30 cellular contexts compared by ENCODE assay signal in genomic region chr21:43342301-43342881, GRCh38.
DNase-seq lines count a peak whose midpoint lies in the region; ATAC-seq, FAIRE-seq and TF ChIP-seq lines count a peak whose summit lies in the region.
"Had no signal": no experiment of that assay in that cellular context is flagged by ENCODE, and none has a peak within 500 bp of the region (broad histone marks: within the 10 kb centered on the region; RNA-seq: fewer than 3 reads in every experiment).

No MANE protein-coding gene starts in this region.

- H3K79me2 ChIP-seq in H1 (ENCODE audit: control insufficient read depth in 1 of 2, insufficient read depth in 2 of 2, low read length in 2 of 2), result no peaks in the 10 kb centered on the region

- no peak overlapping the region; the same call in 1 of the 2 replicates for H2AK5ac ChIP-seq in H1 (ENCODE audit: low read depth, low read length)

- no peak overlapping the region for H4K5ac ChIP-seq in H1 (ENCODE audit: insufficient read length, low read depth, low read length)

- POLR2A ChIA-PET in H1 (lab: Charles Lee; ENCODE audit: partially characterized antibody), result interaction anchor here (1.3 kb wide), 1 partner anchor 9 kb away, joined by 3 read pairs; no protein-coding TSS in a partner anchor

- no peak overlapping the region for H3K4ac ChIP-seq in H1 (replicated peaks; ENCODE audit: insufficient read length, low read depth, low read length)

- no peak overlapping the region for H4K91ac ChIP-seq in H1 (replicated peaks; ENCODE audit: insufficient read length, low read length)

- no peak overlapping the region for H3K23ac ChIP-seq in H1 (ENCODE audit: insufficient read length)

- no peak overlapping the region for H3K4me3 Mint-ChIP-seq in progenitor cell of endocrine pancreas (ENCODE audit: low read depth)
- H3K4me3 Mint-ChIP-seq: activated CD4-positive, alpha-beta T cell treated with anti-CD3 and anti-CD28 coated beads for 36 hours; activated naive CD8-positive, alpha-beta T cell treated with anti-CD3 and anti-CD28 coated beads, Interleukin-2, amount 50 U/mL, for 24 hours; activated T-cell treated with anti-CD3 and anti-CD28 coated beads, Interleukin-2, amount 50 U/mL, for 24 hours had no signal

- no peak overlapping the region for H3K14ac ChIP-seq in H1 (ENCODE audit: insufficient read length)

- no peaks in the 10 kb centered on the region for H3K27me3 ChIP-seq in H1 (replicated peaks in 1 of 4; ENCODE audit: control insufficient read depth in 3 of 4, extremely low read depth in 1 of 4, insufficient read depth in 3 of 4, low read length in 3 of 4)
- H3K27me3 ChIP-seq: BE2C had no signal

- H2AFZ ChIP-seq in H1 (ENCODE audit: low read length), result no peak overlapping the region

- H3K18ac ChIP-seq in H1 (ENCODE audit: extremely low read depth, low read length), result no peak overlapping the region

- H3K27ac ChIP-seq in 22Rv1, result peak overlapping the region; percentile 71
- no peak overlapping the region for H3K27ac ChIP-seq in H1 (ENCODE audit: low read depth, low read length)
- H3K27ac ChIP-seq: HL-60, SK-N-MC had no signal

- no peaks in the 10 kb centered on the region for H3K36me3 Mint-ChIP-seq in progenitor cell of endocrine pancreas (ENCODE audit: insufficient read depth)

- no peak for TF ChIP-seq EP300 in H1 (IDR thresholded peaks at IDR 0.05; ENCODE audit: borderline replicate concordance in 1 of 2, low read depth in 2 of 2, low read length in 2 of 2)

- peaks cover 32% of the 10 kb centered on the region for H3K4me1 Mint-ChIP-seq in progenitor cell of endocrine pancreas (ENCODE audit: low read depth)

- no peak overlapping the region for H2BK120ac ChIP-seq in H1 (replicated peaks; ENCODE audit: low read depth, low read length)

- DNase-seq in HTR-8/SVneo (ENCODE audit: insufficient read length, low spot score) (no peak), H1 (ENCODE audit: low read depth in 1 of 2, low spot score in 2 of 2) (no peak), progenitor cell of endocrine pancreas (ENCODE audit: low spot score, unreplicated experiment) (no peak), nucleus accumbens (lab: John Stamatoyannopoulos, UW) (no peak)
- no peak for DNase-seq in stimulated activated CD4-positive, alpha-beta T cell treated with anti-CD3 and anti-CD28 coated beads, Interleukin-2, amount 100 ng/mL, for 48 hours
- no peak for DNase-seq in activated effector memory CD4-positive, alpha-beta T cell treated with anti-CD3 and anti-CD28 coated beads, Interleukin-2, amount 50 U/mL, for 16 hours
- DNase-seq: activated CD4-positive, alpha-beta T cell treated with anti-CD3 and anti-CD28 coated beads for 36 hours; activated naive CD8-positive, alpha-beta T cell treated with anti-CD3 and anti-CD28 coated beads, Interleukin-2, amount 50 U/mL, for 24 hours; activated T-cell treated with anti-CD3 and anti-CD28 coated beads, Interleukin-2, amount 50 U/mL, for 24 hours; BE2C; cerebellar nuclear complex; DMS79; esophagus squamous epithelium; GDM1; hippocampal formation; mammary epithelial cell; MV-4-11; NCI-H446 treated with DMSO at 0.1 percent for 48 hours; NCI-H82; retina; T-helper 2 cell had no signal

- H3K27ac Mint-ChIP-seq in progenitor cell of endocrine pancreas, result peak overlapping the region; percentile 99
- H3K27ac Mint-ChIP-seq: activated CD4-positive, alpha-beta T cell treated with anti-CD3 and anti-CD28 coated beads for 36 hours; activated naive CD8-positive, alpha-beta T cell treated with anti-CD3 and anti-CD28 coated beads, Interleukin-2, amount 50 U/mL, for 24 hours; activated T-cell treated with anti-CD3 and anti-CD28 coated beads, Interleukin-2, amount 50 U/mL, for 24 hours had no signal

- peaks cover 2% of the 10 kb centered on the region; the same call in 1 of the 2 replicates for H3K23me2 ChIP-seq in H1 (ENCODE audit: low read depth, low read length)

- 78% methylated on average over 17 of the region's 17 CpGs; no CpG with 5 or more reads in 1 of the 2 experiments for WGBS in H1 (ENCODE audit: extremely low coverage in 1 of 2, insufficient coverage in 1 of 2, insufficient read length in 1 of 2, insufficient replicate concordance in 2 of 2, low coverage in 1 of 2, low lambda C conversion rate in 2 of 2, missing lambda C conversion rate in 1 of 2), 2 experiments

- H3K9ac ChIP-seq in H1 (replicated peaks in 1 of 4; ENCODE audit: extremely low read depth in 1 of 4, low read depth in 3 of 4, low read length in 3 of 4), result no peak overlapping the region

- H3K56ac ChIP-seq in H1 (replicated peaks; ENCODE audit: insufficient read length, low read depth, low read length), result peak overlapping the region; percentile 82

- H3K4me3 ChIP-seq in H1 (ENCODE audit: extremely low read depth in 1 of 4, insufficient read depth in 2 of 4, low read depth in 3 of 4, low read length in 4 of 4), result no peak overlapping the region
- H3K4me3 ChIP-seq: esophagus squamous epithelium, SK-N-MC had no signal

- no peaks in the 10 kb centered on the region for H3K9me3 ChIP-seq in H1 (ENCODE audit: insufficient read depth in 2 of 2, low read depth in 1 of 2, low read length in 1 of 2)
- H3K9me3 ChIP-seq: BE2C, esophagus squamous epithelium had no signal

- TF ChIP-seq CTCF in 22Rv1 (IDR thresholded peaks at IDR 0.05) (no peak), H1 (IDR thresholded peaks at IDR 0.05; ENCODE audit: control extremely low read depth in 1 of 3, insufficient read depth in 1 of 3, low read depth in 1 of 3, low read length in 3 of 3) (no peak), progenitor cell of endocrine pancreas (IDR thresholded peaks at IDR 0.05; ENCODE audit: unreplicated experiment) (no peak)

- peaks cover 0 to 7% (median 0%) of the 10 kb centered on the region in 4 experiments; a peak in 2 of 7 replicates for H3K4me1 ChIP-seq in H1 (replicated peaks in 1 of 4; ENCODE audit: control insufficient read depth in 3 of 4, insufficient read depth in 4 of 4, low read length in 3 of 4)
- H3K4me1 ChIP-seq: BE2C had no signal

- no peak overlapping the region for H2BK20ac ChIP-seq in H1 (ENCODE audit: low read length)

- TF ChIP-seq POLR2A in H1 (IDR thresholded peaks at IDR 0.05; ENCODE audit: control extremely low read depth in 1 of 2, low read depth in 2 of 2, low read length in 2 of 2), result no peak

- H3K9me3 Mint-ChIP-seq in progenitor cell of endocrine pancreas (ENCODE audit: low read depth), result no peaks in the 10 kb centered on the region
- H3K9me3 Mint-ChIP-seq: activated T-cell treated with anti-CD3 and anti-CD28 coated beads, Interleukin-2, amount 50 U/mL, for 24 hours had no signal

- FAIRE-seq in HTR-8/SVneo (lab: Jason Lieb, UNC) (peak; percentile 98), H1 (lab: Jason Lieb, UNC) (no peak)
- FAIRE-seq: endometrium, frontal cortex, GM18507 had no signal

- TF ChIP-seq RAD21 in H1 (IDR thresholded peaks at IDR 0.05 in 1 of 2, conservative IDR thresholded peaks at IDR 0.05 in 1 of 2; ENCODE audit: low read depth in 2 of 2, low read length in 2 of 2), result no peak

- H4K8ac ChIP-seq in H1 (ENCODE audit: extremely low read depth, insufficient read depth, low read length), result no peak overlapping the region

- H3K27me3 Mint-ChIP-seq in progenitor cell of endocrine pancreas, result peaks cover 38% of the 10 kb centered on the region
- H3K27me3 Mint-ChIP-seq: activated CD4-positive, alpha-beta T cell treated with anti-CD3 and anti-CD28 coated beads for 36 hours had no signal

- H3K79me1 ChIP-seq in H1 (ENCODE audit: low read depth, low read length), result no peaks in the 10 kb centered on the region

- H2BK5ac ChIP-seq in H1 (ENCODE audit: low read depth, low read length), result no peak overlapping the region

- no peaks in the 10 kb centered on the region for H3K36me3 ChIP-seq in H1 (ENCODE audit: control insufficient read depth in 2 of 4, insufficient read depth in 4 of 4, low read length in 3 of 4)
- H3K36me3 ChIP-seq: BE2C, esophagus squamous epithelium had no signal

- CTCF ChIA-PET in H1 (lab: Charles Lee; ENCODE audit: partially characterized antibody), result interaction anchor here (0.6 to 1.1 kb wide), 4 partner anchors 9 to 417 kb away, joined by 3 to 5 read pairs (median 3); no protein-coding TSS in a partner anchor

- H3K4me2 ChIP-seq in H1 (ENCODE audit: insufficient read depth in 1 of 2, low read depth in 2 of 2, low read length in 2 of 2), result no peak overlapping the region

- H4K20me1 ChIP-seq in H1 (replicated peaks in 1 of 2; ENCODE audit: control insufficient read depth in 1 of 2, insufficient read depth in 2 of 2, low read length in 2 of 2), result peaks cover 0 to 5% of the 10 kb centered on the region in 2 experiments

- no peak overlapping the region for H2BK12ac ChIP-seq in H1 (ENCODE audit: low read depth, low read length)

- no peak for ATAC-seq in HG02981 (IDR thresholded peaks at IDR 0.05; ENCODE audit: unreplicated experiment)
- ATAC-seq: activated CD4-positive, alpha-beta T cell treated with anti-CD3 and anti-CD28 coated beads for 36 hours; activated naive CD8-positive, alpha-beta T cell treated with anti-CD3 and anti-CD28 coated beads, Interleukin-2, amount 50 U/mL, for 24 hours; HCT116; left cardiac atrium had no signal

- H2BK15ac ChIP-seq in H1 (ENCODE audit: low read length), result no peak overlapping the region

TF ChIP-seq in H1, 55 proteins besides CTCF, POLR2A, EP300 and RAD21:
- TF ChIP-seq RBBP5 (IDR thresholded peaks at IDR 0.05; ENCODE audit: borderline replicate concordance, low read depth, low read length) (no peak), TAF1 (IDR thresholded peaks at IDR 0.05; ENCODE audit: low read depth, low read length) (no peak), EZH2 (IDR thresholded peaks at IDR 0.05; ENCODE audit: low read depth, low read length, severe bottlenecking) (no peak), HDAC6 (IDR thresholded peaks at IDR 0.05; ENCODE audit: low read depth, low read length) (no peak), CTBP2 (IDR thresholded peaks at IDR 0.05; ENCODE audit: borderline replicate concordance, insufficient read depth, insufficient read length, low read length) (no peak), CBX8 (IDR thresholded peaks at IDR 0.05; ENCODE audit: borderline replicate concordance, low read depth, low read length) (no peak), SP4 (IDR thresholded peaks at IDR 0.05; ENCODE audit: low read length) (no peak), JUN (IDR thresholded peaks at IDR 0.05; ENCODE audit: low read depth, low read length) (no peak), CHD1 (IDR thresholded peaks at IDR 0.05; ENCODE audit: low read depth, low read length) (no peak), SUZ12 (IDR thresholded peaks at IDR 0.05; ENCODE audit: low read length) (no peak), TBP (IDR thresholded peaks at IDR 0.05; ENCODE audit: low read depth, low read length) (no peak), EGR1 (IDR thresholded peaks at IDR 0.05; ENCODE audit: borderline replicate concordance, low read depth, low read length) (no peak), PHF8 (conservative IDR thresholded peaks at IDR 0.05; ENCODE audit: low read depth, low read length) (no peak), TEAD4 (IDR thresholded peaks at IDR 0.05; ENCODE audit: low read depth, low read length) (no peak), NRF1 (IDR thresholded peaks at IDR 0.05; ENCODE audit: low read depth, low read length) (no peak), SIRT6 (IDR thresholded peaks at IDR 0.05; ENCODE audit: low read length) (no peak)
